15 cellular contexts compared by ENCODE assay signal in genomic region chr9:118928723-118929122, GRCh38.
"Had no signal": no experiment of that assay in that cellular context is flagged by ENCODE, and none has a peak within 500 bp of the region (broad histone marks: within the 10 kb centered on the region; RNA-seq: fewer than 3 reads in every experiment).

No MANE protein-coding gene starts in this region.

- H3K36me3 Mint-ChIP-seq: activated naive CD4-positive, alpha-beta T cell treated with anti-CD3 and anti-CD28 coated beads, Interleukin-2, amount 10 ng/mL, durations not matched to agents 7 days and 5 days had no signal

- DNase-seq: activated CD4-positive, alpha-beta T cell treated with anti-CD3 and anti-CD28 coated beads, Interleukin-2, amount 50 U/mL, for 1 hour; activated CD4-positive, CD25-positive, alpha-beta regulatory T cell; activated naive CD4-positive, alpha-beta T cell treated with anti-CD3 and anti-CD28 coated beads, Interleukin-2, amount 10 ng/mL, durations not matched to agents 7 days and 5 days; activated T-cell treated with anti-CD3 and anti-CD28 coated beads for 4 hours; body of pancreas; effector memory CD4-positive, alpha-beta T cell; left cardiac atrium; mucosa of descending colon; right cardiac atrium; small intestine; T-helper 17 cell; thyroid gland had no signal

- H3K27me3 Mint-ChIP-seq: activated naive CD4-positive, alpha-beta T cell treated with anti-CD3 and anti-CD28 coated beads, Interleukin-2, amount 10 ng/mL, durations not matched to agents 7 days and 5 days; activated T-helper 17 cell treated with anti-CD3 and anti-CD28 coated beads, Interleukin-2, amount 50 U/mL, for 72 hours; central memory CD8-positive, alpha-beta T cell; T-helper 17 cell had no signal

- H3K27ac Mint-ChIP-seq: activated naive CD4-positive, alpha-beta T cell treated with anti-CD3 and anti-CD28 coated beads, Interleukin-2, amount 10 ng/mL, durations not matched to agents 7 days and 5 days; activated T-helper 17 cell treated with anti-CD3 and anti-CD28 coated beads, Interleukin-2, amount 50 U/mL, for 72 hours; T-helper 17 cell had no signal

- H3K4me3 Mint-ChIP-seq: activated naive CD4-positive, alpha-beta T cell treated with anti-CD3 and anti-CD28 coated beads, Interleukin-2, amount 10 ng/mL, durations not matched to agents 7 days and 5 days; activated T-helper 17 cell treated with anti-CD3 and anti-CD28 coated beads, Interleukin-2, amount 50 U/mL, for 72 hours; central memory CD8-positive, alpha-beta T cell; nephron; T-helper 17 cell had no signal

- ATAC-seq: activated T-helper 17 cell treated with anti-CD3 and anti-CD28 coated beads, Interleukin-2, amount 50 U/mL, for 72 hours; body of pancreas; mucosa of descending colon; right cardiac atrium; T-helper 17 cell had no signal

- H3K4me1 Mint-ChIP-seq: activated naive CD4-positive, alpha-beta T cell treated with anti-CD3 and anti-CD28 coated beads, Interleukin-2, amount 10 ng/mL, durations not matched to agents 7 days and 5 days; activated T-helper 17 cell treated with anti-CD3 and anti-CD28 coated beads, Interleukin-2, amount 50 U/mL, for 72 hours; central memory CD8-positive, alpha-beta T cell; T-helper 17 cell had no signal

- H3K9me3 Mint-ChIP-seq: activated naive CD4-positive, alpha-beta T cell treated with anti-CD3 and anti-CD28 coated beads, Interleukin-2, amount 10 ng/mL, durations not matched to agents 7 days and 5 days had no signal
